Comparison of ENCODE assay signal across 1 cellular context in the genomic region with DNA sequence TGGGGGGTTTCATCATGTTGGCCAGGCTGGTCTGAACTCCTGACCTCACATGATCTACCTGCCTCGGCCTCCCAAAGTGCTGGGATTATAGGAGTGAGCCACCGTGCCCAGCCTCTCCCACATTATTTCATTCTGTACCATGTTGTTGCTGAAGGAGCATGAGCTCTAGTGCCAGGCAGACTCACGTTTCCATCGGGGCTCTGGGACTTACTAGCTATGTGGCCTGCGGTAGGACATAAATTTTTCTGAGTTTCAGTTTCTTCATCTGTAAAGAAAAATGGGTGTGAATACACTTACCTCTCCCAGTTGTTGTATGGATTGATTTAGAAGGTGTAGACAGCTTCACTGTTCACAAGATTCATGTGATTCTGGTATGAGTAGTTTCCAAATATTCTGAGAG.
TF ChIP-seq lines count a peak whose summit lies in the region.

No MANE protein-coding gene starts in this region.

TF ChIP-seq in SK-N-SH treated with all-trans-retinoic acid at 6 μM for 48 hours, 23 proteins besides CTCF, POLR2A, EP300 and RAD21 (continued from another document):
- TF ChIP-seq, protein P1, sequence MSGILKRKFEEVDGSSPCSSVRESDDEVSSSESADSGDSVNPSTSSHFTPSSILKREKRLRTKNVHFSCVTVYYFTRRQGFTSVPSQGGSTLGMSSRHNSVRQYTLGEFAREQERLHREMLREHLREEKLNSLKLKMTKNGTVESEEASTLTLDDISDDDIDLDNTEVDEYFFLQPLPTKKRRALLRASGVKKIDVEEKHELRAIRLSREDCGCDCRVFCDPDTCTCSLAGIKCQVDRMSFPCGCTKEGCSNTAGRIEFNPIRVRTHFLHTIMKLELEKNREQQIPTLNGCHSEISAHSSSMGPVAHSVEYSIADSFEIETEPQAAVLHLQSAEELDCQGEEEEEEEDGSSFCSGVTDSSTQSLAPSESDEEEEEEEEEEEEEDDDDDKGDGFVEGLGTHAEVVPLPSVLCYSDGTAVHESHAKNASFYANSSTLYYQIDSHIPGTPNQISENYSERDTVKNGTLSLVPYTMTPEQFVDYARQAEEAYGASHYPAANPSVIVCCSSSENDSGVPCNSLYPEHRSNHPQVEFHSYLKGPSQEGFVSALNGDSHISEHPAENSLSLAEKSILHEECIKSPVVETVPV (CRISPR knock-in tag; IDR thresholded peaks at IDR 0.05): no peak
- TF ChIP-seq PPARA (CRISPR knock-in tag; IDR thresholded peaks at IDR 0.05; ENCODE audit: borderline replicate concordance) (no peak), GLIS3 (CRISPR knock-in tag; IDR thresholded peaks at IDR 0.05) (no peak)
